Comparison of ENCODE assay signal across 9 cellular contexts in the genomic region with DNA sequence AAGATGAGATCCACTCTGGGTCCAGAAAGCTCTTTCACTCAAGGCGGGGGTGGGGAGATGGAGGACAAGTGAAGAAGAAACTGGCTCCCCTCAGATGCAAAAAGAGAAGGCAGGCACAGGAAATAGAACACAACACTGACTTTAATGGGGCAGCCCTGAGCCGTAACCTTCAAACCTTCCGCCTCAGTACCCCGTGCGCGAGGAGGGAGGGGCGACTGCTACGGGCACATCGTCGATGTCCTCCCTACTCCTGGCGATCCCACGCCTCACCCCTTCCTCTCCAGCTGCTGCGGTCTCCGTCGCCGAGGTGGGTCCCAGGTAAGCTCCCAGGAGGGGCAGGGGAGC. TPM values are rescaled to one million over a fixed set of nuclear protein-coding genes. Genes with fewer than 3 reads are reported as not detected.
DNase-seq lines count a peak whose midpoint lies in the region; ATAC-seq and TF ChIP-seq lines count a peak whose summit lies in the region.
"Had no signal": no experiment of that assay in that cellular context is flagged by ENCODE, and none has a peak within 500 bp of the region (broad histone marks: within the 10 kb centered on the region; RNA-seq: fewer than 3 reads in every experiment).

No MANE protein-coding gene starts in this region.

- no peaks in the 10 kb centered on the region for H3K36me3 Mint-ChIP-seq in activated T-cell treated with anti-CD3 and anti-CD28 coated beads, Interleukin-2, amount 50 U/mL, for 4 hours (ENCODE audit: insufficient read depth)
- H3K36me3 Mint-ChIP-seq in central memory CD8-positive, alpha-beta T cell (ENCODE audit: insufficient read depth), result peaks cover 7% of the 10 kb centered on the region
- H3K36me3 Mint-ChIP-seq in mesothelial cell of epicardium, result no peaks in the 10 kb centered on the region

- intact Hi-C loops in transverse colon (cut with DNase I; ENCODE audit: low total_unique reads), result no loop called here

- peaks cover 5 to 25% (median 19%) of the 10 kb centered on the region in 4 donors for H3K4me1 ChIP-seq in transverse colon

- peak overlapping the region; percentile 72 for H3K4me3 Mint-ChIP-seq in activated T-cell treated with anti-CD3 and anti-CD28 coated beads, Interleukin-2, amount 50 U/mL, for 4 hours
- peak overlapping the region; percentile 81 for H3K4me3 Mint-ChIP-seq in central memory CD8-positive, alpha-beta T cell
- H3K4me3 Mint-ChIP-seq in mesothelial cell of epicardium, result peak overlapping the region; percentile 59

- H3K4me3 ChIP-seq in transverse colon, result peak overlapping the region; percentile 22 to 51 (median 36)

- H3K4me1 Mint-ChIP-seq in activated T-cell treated with anti-CD3 and anti-CD28 coated beads, Interleukin-2, amount 50 U/mL, for 4 hours (ENCODE audit: low read depth), result peaks cover 27% of the 10 kb centered on the region
- peaks cover 28% of the 10 kb centered on the region for H3K4me1 Mint-ChIP-seq in central memory CD8-positive, alpha-beta T cell
- H3K4me1 Mint-ChIP-seq in mesothelial cell of epicardium, result peaks cover 20% of the 10 kb centered on the region

- DNase-seq in activated T-cell treated with anti-CD3 and anti-CD28 coated beads, Interleukin-2, amount 50 U/mL, for 4 hours, result no peak
- DNase-seq in activated T-cell treated with anti-CD3 and anti-CD28 coated beads for 4 hours (no peak), mesothelial cell of epicardium (ENCODE audit: low spot score in 2 of 2, unreplicated experiment in 2 of 2) (no peak), transverse colon (no peak), NCI-H524 (lab: John Stamatoyannopoulos, UW) (no peak), NCI-H1105 (lab: John Stamatoyannopoulos, UW) (no peak)
- DNase-seq in central memory CD8-positive, alpha-beta T cell (ENCODE audit: low spot score in 2 of 2), result no peak
- DNase-seq: activated CD4-positive, CD25-positive, alpha-beta regulatory T cell had no signal

- H3K9me3 Mint-ChIP-seq in activated T-cell treated with anti-CD3 and anti-CD28 coated beads, Interleukin-2, amount 50 U/mL, for 4 hours, result no peaks in the 10 kb centered on the region
- H3K9me3 Mint-ChIP-seq in central memory CD8-positive, alpha-beta T cell, result no peaks in the 10 kb centered on the region
- H3K9me3 Mint-ChIP-seq in mesothelial cell of epicardium, result no peaks in the 10 kb centered on the region

- WGBS in transverse colon (ENCODE audit: low coverage in 1 of 2), 2 donors, result 14 to 50% methylated on average over 2 to 16 of the region's 16 CpGs

- no peaks in the 10 kb centered on the region for H3K9me3 ChIP-seq in transverse colon

- peak overlapping the region; percentile 58 for H3K27ac Mint-ChIP-seq in central memory CD8-positive, alpha-beta T cell (ENCODE audit: low read depth)
- no peak overlapping the region for H3K27ac Mint-ChIP-seq in mesothelial cell of epicardium

- ATAC-seq in activated T-cell treated with anti-CD3 and anti-CD28 coated beads, Interleukin-2, amount 50 U/mL, for 4 hours, result peak; percentile 41 to 42
- peak; percentile 56 for ATAC-seq in central memory CD8-positive, alpha-beta T cell (replicated peaks; ENCODE audit: extremely low read depth, poor library complexity, severe bottlenecking)
- ATAC-seq in HG02588 (IDR thresholded peaks at IDR 0.05; ENCODE audit: unreplicated experiment), result no peak

- peaks cover 9% of the 10 kb centered on the region for H3K27me3 Mint-ChIP-seq in activated T-cell treated with anti-CD3 and anti-CD28 coated beads, Interleukin-2, amount 50 U/mL, for 4 hours (ENCODE audit: low read depth)
- H3K27me3 Mint-ChIP-seq in central memory CD8-positive, alpha-beta T cell, result no peaks in the 10 kb centered on the region
- peaks cover 39% of the 10 kb centered on the region for H3K27me3 Mint-ChIP-seq in mesothelial cell of epicardium (ENCODE audit: low read depth)

- no peak for TF ChIP-seq EP300 in transverse colon (IDR thresholded peaks at IDR 0.05; ENCODE audit: low read depth)

- H3K27ac ChIP-seq in transverse colon, result peak overlapping the region in 1 of 4 donors; percentile 36

- peaks cover 16% of the 10 kb centered on the region for H3K27me3 ChIP-seq in transverse colon

- in situ Hi-C loops in transverse colon (cut with MboI; ENCODE audit: low pct_ligation_motif_present in 1 of 4, low pct_unique_long_range_greater_than_20kb in 1 of 4, low sequenced_read_pairs in 3 of 4), result no loop called here

- TF ChIP-seq CTCF in mesothelial cell of epicardium (IDR thresholded peaks at IDR 0.05; ENCODE audit: unreplicated experiment), result no peak
- no peak for TF ChIP-seq CTCF in transverse colon (IDR thresholded peaks at IDR 0.05)

- no peak for TF ChIP-seq POLR2A in transverse colon (IDR thresholded peaks at IDR 0.05)

- no peaks in the 10 kb centered on the region for H3K36me3 ChIP-seq in transverse colon

RNA-seq across cellular contexts. Expression of a gene that starts 3.9 kb away (rescaled TPM):
- total RNA-seq in activated T-cell treated with anti-CD3 and anti-CD28 coated beads, Interleukin-2, amount 50 U/mL, for 4 hours, result under 1 TPM in 1 of 3 donors, not detected in 2; 0.18 TPM
- 0.27 to 0.40 TPM (median 0.34 TPM) in 3 replicates for total RNA-seq in mesothelial cell of epicardium
- total RNA-seq in transverse colon, result under 1 TPM in 1 of 4 donors, not detected in 3; 0.14 TPM

RNA-seq across cellular contexts. Expression of a gene that starts 9.2 kb away (rescaled TPM):
- 10 to 100 TPM; 77.9 to 91.4 (median 89.2) TPM for total RNA-seq in activated T-cell treated with anti-CD3 and anti-CD28 coated beads, Interleukin-2, amount 50 U/mL, for 4 hours
- 63.0 to 64.2 TPM (median 63.0 TPM) in 3 replicates for total RNA-seq in mesothelial cell of epicardium
- 10 to 100 TPM; 66.6 to 83.1 (median 72.8) TPM for total RNA-seq in transverse colon

RNA-seq across cellular contexts. Expression of a gene that starts 9.8 kb away (rescaled TPM):
- 100 to 1,000 TPM in 1 of 3 donors, 10 to 100 TPM in 2; 63.3 to 102 (median 84.2) TPM for total RNA-seq in activated T-cell treated with anti-CD3 and anti-CD28 coated beads, Interleukin-2, amount 50 U/mL, for 4 hours
- total RNA-seq in mesothelial cell of epicardium, result 24.3 to 26.5 TPM (median 24.9 TPM) in 3 replicates
- total RNA-seq in transverse colon, result 10 to 100 TPM in 3 of 4 donors, 1 to 10 TPM in 1; 3.0 to 19.9 (median 16.3) TPM

RNA-seq across cellular contexts. Expression of a gene that starts 18.8 kb away (rescaled TPM):
- total RNA-seq in activated T-cell treated with anti-CD3 and anti-CD28 coated beads, Interleukin-2, amount 50 U/mL, for 4 hours, result 10 to 100 TPM; 32.8 to 40.8 (median 34.7) TPM
- total RNA-seq in mesothelial cell of epicardium, result 29.4 to 33.9 TPM (median 29.6 TPM) in 3 replicates
- 10 to 100 TPM; 14.1 to 89.4 (median 39.5) TPM for total RNA-seq in transverse colon

RNA-seq across cellular contexts. Expression of a gene that starts 43.0 kb away (rescaled TPM):
- 10 to 100 TPM; 14.2 to 17.3 (median 14.7) TPM for total RNA-seq in activated T-cell treated with anti-CD3 and anti-CD28 coated beads, Interleukin-2, amount 50 U/mL, for 4 hours
- total RNA-seq in mesothelial cell of epicardium (13.8 to 14.5 TPM (median 14.0 TPM) in 3 replicates), transverse colon (10 to 100 TPM in 3 of 4 donors, 1 to 10 TPM in 1; 9.1 to 38.5 (median 17.0) TPM)
